ENCODE assay signal across 16 cellular contexts in the genomic region with DNA sequence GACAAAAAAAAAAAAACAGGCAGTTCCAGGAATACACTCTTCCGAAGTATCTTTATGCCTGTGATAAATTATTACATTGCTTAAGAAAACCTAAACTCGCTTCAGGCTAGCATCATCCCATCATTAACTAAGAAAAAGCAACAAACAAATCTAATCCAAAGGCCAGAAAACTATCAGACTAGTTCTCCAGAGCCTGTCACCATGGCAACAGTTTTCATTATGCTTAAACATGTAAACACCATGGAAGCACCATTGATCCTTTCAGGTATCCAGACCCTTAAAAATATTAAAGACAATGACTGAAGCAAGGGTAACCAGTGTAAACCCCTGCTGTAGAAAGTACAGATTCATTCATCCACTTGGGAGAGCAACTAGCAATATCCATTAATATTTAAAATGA. TPM values are rescaled to one million over a fixed set of nuclear protein-coding genes. Genes with fewer than 3 reads are reported as not detected.
DNase-seq lines count a peak whose midpoint lies in the region; ATAC-seq and TF ChIP-seq lines count a peak whose summit lies in the region.
"Had no signal": no experiment of that assay in that cellular context is flagged by ENCODE, and none has a peak within 500 bp of the region (broad histone marks: within the 10 kb centered on the region; RNA-seq: fewer than 3 reads in every experiment).

No MANE protein-coding gene starts in this region.

- H3K27me3 Mint-ChIP-seq in activated CD8-positive, alpha-beta memory T cell treated with anti-CD3 and anti-CD28 coated beads, Interleukin-2, amount 10 ng/mL, durations not matched to agents 7 days and 5 days, result no peaks in the 10 kb centered on the region
- H3K27me3 Mint-ChIP-seq in chondrocyte (ENCODE audit: low read depth) (no peaks in the 10 kb centered on the region), nephron progenitor cell (ENCODE audit: low read depth, poor library complexity) (no peaks in the 10 kb centered on the region)

- peaks cover 39% of the 10 kb centered on the region for H3K36me3 Mint-ChIP-seq in activated CD8-positive, alpha-beta memory T cell treated with anti-CD3 and anti-CD28 coated beads, Interleukin-2, amount 10 ng/mL, durations not matched to agents 7 days and 5 days
- H3K36me3 Mint-ChIP-seq in chondrocyte (ENCODE audit: low read depth) (peaks cover 9% of the 10 kb centered on the region), nephron progenitor cell (ENCODE audit: low read depth) (peaks cover 57% of the 10 kb centered on the region)

- peaks cover 58% of the 10 kb centered on the region for H3K79me2 ChIP-seq in KMS-11 (ENCODE audit: insufficient read depth, low read depth)

- H3K4me1 Mint-ChIP-seq in activated CD8-positive, alpha-beta memory T cell treated with anti-CD3 and anti-CD28 coated beads, Interleukin-2, amount 10 ng/mL, durations not matched to agents 7 days and 5 days, result peaks cover 56% of the 10 kb centered on the region
- peaks cover 31% of the 10 kb centered on the region for H3K4me1 Mint-ChIP-seq in chondrocyte (ENCODE audit: low read depth)
- peaks cover 31% of the 10 kb centered on the region for H3K4me1 Mint-ChIP-seq in nephron progenitor cell

- TF ChIP-seq CTCF in KMS-11 (conservative IDR thresholded peaks at IDR 0.05; ENCODE audit: low read depth, low read length) (no peak), chondrocyte (IDR thresholded peaks at IDR 0.05) (no peak), nephron progenitor cell (IDR thresholded peaks at IDR 0.05) (no peak)

- H3K36me3 ChIP-seq in KMS-11 (ENCODE audit: insufficient read depth), result peaks cover 3% of the 10 kb centered on the region; the same call in 1 of the 2 replicates
- H3K36me3 ChIP-seq: colonic mucosa had no signal

- no peaks in the 10 kb centered on the region for H4K20me1 ChIP-seq in KMS-11 (ENCODE audit: insufficient read depth)

- H2AFZ ChIP-seq in KMS-11 (ENCODE audit: low read depth), result no peak overlapping the region
- H2AFZ ChIP-seq: hepatocyte had no signal

- H3K4me3 Mint-ChIP-seq in activated CD8-positive, alpha-beta memory T cell treated with anti-CD3 and anti-CD28 coated beads, Interleukin-2, amount 10 ng/mL, durations not matched to agents 7 days and 5 days, result no peak overlapping the region
- H3K4me3 Mint-ChIP-seq in chondrocyte (ENCODE audit: unreplicated experiment) (no peak overlapping the region), nephron progenitor cell (no peak overlapping the region)

- peak overlapping the region; percentile 18; the same call in 1 of the 2 replicates for H3K9ac ChIP-seq in KMS-11

- CTCF ChIA-PET in activated CD8-positive, alpha-beta memory T cell treated with anti-CD3 and anti-CD28 coated beads, Interleukin-2, amount 10 ng/mL, durations not matched to agents 7 days and 5 days (lab: Charles Lee), result interaction anchor here (2.3 to 14.7 kb wide), 2 partner anchors 9 to 10 kb away, joined by 11 to 172 read pairs; a partner anchor contains a TSS

- H3K27ac Mint-ChIP-seq in activated CD8-positive, alpha-beta memory T cell treated with anti-CD3 and anti-CD28 coated beads, Interleukin-2, amount 10 ng/mL, durations not matched to agents 7 days and 5 days, result peak overlapping the region; percentile 1
- H3K27ac Mint-ChIP-seq in chondrocyte (ENCODE audit: unreplicated experiment) (peak overlapping the region; percentile 67), nephron progenitor cell (peak overlapping the region; percentile 96)

- H3K9me3 Mint-ChIP-seq in activated CD8-positive, alpha-beta memory T cell treated with anti-CD3 and anti-CD28 coated beads, Interleukin-2, amount 10 ng/mL, durations not matched to agents 7 days and 5 days (ENCODE audit: low read depth), result no peaks in the 10 kb centered on the region
- H3K9me3 Mint-ChIP-seq in chondrocyte (ENCODE audit: low read depth) (no peaks in the 10 kb centered on the region), nephron progenitor cell (no peaks in the 10 kb centered on the region)

- no peaks in the 10 kb centered on the region for H3K27me3 ChIP-seq in KMS-11 (ENCODE audit: insufficient read depth, low read depth)
- H3K27me3 ChIP-seq: colonic mucosa, hepatocyte, spleen had no signal

- no peak overlapping the region for H3K4me3 ChIP-seq in KMS-11 (IDR thresholded peaks at IDR 0.05; ENCODE audit: insufficient read depth, low read depth, low read length)
- H3K4me3 ChIP-seq: colonic mucosa, hepatocyte, spleen had no signal

- H3K27ac ChIP-seq in KMS-11, result peak overlapping the region; percentile 53
- H3K27ac ChIP-seq: colonic mucosa, hepatocyte, spleen had no signal

- peaks cover 70% of the 10 kb centered on the region for H3K4me1 ChIP-seq in KMS-11 (ENCODE audit: low read depth, poor library complexity, severe bottlenecking)
- H3K4me1 ChIP-seq: colonic mucosa had no signal

- ATAC-seq in activated CD8-positive, alpha-beta memory T cell treated with anti-CD3 and anti-CD28 coated beads, Interleukin-2, amount 10 ng/mL, durations not matched to agents 7 days and 5 days, result no peak
- no peak for ATAC-seq in GM21529 (IDR thresholded peaks at IDR 0.05; ENCODE audit: unreplicated experiment)
- no peak for ATAC-seq in GM18858 (IDR thresholded peaks at IDR 0.05; ENCODE audit: unreplicated experiment)

- peak overlapping the region; percentile 78 for H3K4me2 ChIP-seq in KMS-11
- H3K4me2 ChIP-seq: hepatocyte had no signal

- no peak for DNase-seq in activated CD8-positive, alpha-beta memory T cell treated with anti-CD3 and anti-CD28 coated beads, Interleukin-2, amount 10 ng/mL, durations not matched to agents 7 days and 5 days
- no peak for DNase-seq in activated CD8-positive, alpha-beta memory T cell treated with anti-CD3 and anti-CD28 coated beads, Interleukin-2, amount 50 U/mL, for 4 hours
- DNase-seq in chondrocyte (ENCODE audit: low spot score) (no peak), nephron progenitor cell (no peak), NCI-H446 (lab: John Stamatoyannopoulos, UW) (no peak)
- DNase-seq: anterior cingulate cortex, colonic mucosa, DMS79, GOT3, NCI-H1048, NCI-H226, spleen had no signal

RNA-seq across cellular contexts. Expression of a gene that starts 9.8 kb away (rescaled TPM):
- 100 to 1,000 TPM; 115 to 185 TPM for total RNA-seq in activated CD8-positive, alpha-beta memory T cell treated with anti-CD3 and anti-CD28 coated beads, Interleukin-2, amount 10 ng/mL, durations not matched to agents 7 days and 5 days
- 248 to 266 TPM (median 253 TPM) in 3 replicates for total RNA-seq in chondrocyte

RNA-seq across cellular contexts. Expression of a gene that starts 18.9 kb away (rescaled TPM):
- total RNA-seq in activated CD8-positive, alpha-beta memory T cell treated with anti-CD3 and anti-CD28 coated beads, Interleukin-2, amount 10 ng/mL, durations not matched to agents 7 days and 5 days, result 10 to 100 TPM; 11.8 to 13.8 TPM
- 52.1 to 89.9 TPM (median 88.0 TPM) in 3 replicates for total RNA-seq in chondrocyte

Comparison
In these comparisons a context has a peak if more than half of its experiments do, and no peak if none do; other contexts are left out.
1. H3K27ac Mint-ChIP-seq: peak in every context shown above with its lines; median percentile 96 in nephron progenitor cell; 67 in chondrocyte; 1 in activated CD8-positive, alpha-beta memory T cell treated with anti-CD3 and anti-CD28 coated beads, Interleukin-2, amount 10 ng/mL, durations not matched to agents 7 days and 5 days.